In genomic region chr6:6724319-6725119, GRCh38 we compare ENCODE assay signal across 7 cellular contexts.
DNase-seq lines count a peak whose midpoint lies in the region; TF ChIP-seq lines count a peak whose summit lies in the region.

No MANE protein-coding gene starts in this region.

- no peak overlapping the region for H3K27ac Mint-ChIP-seq in T-helper 1 cell treated with Interleukin-12 subunit alpha and Interleukin-12 subunit beta and Interleukin-4 antibody, amounts not matched to agents 30 μg/mL and 1 μg/mL, for 36 hours

- peak; percentile 73 for DNase-seq in LoVo (ENCODE audit: low spot score)
- peak; percentile 62 for DNase-seq in astrocyte of the cerebellum (ENCODE audit: low read depth)
- DNase-seq in hepatocyte (ENCODE audit: low spot score): peak; percentile 84
- DNase-seq in T-helper 9 cell: no peak

- H3K27ac ChIP-seq in hepatocyte (peak overlapping the region; percentile 91), rectal smooth muscle tissue (ENCODE audit: low read depth, low read length) (peak overlapping the region; percentile 31)

- 10% methylated on average over 33 of the region's 33 CpGs for WGBS in hepatocyte (ENCODE audit: low lambda C conversion rate, missing lambda C conversion rate)

- peaks cover 52% of the 10 kb centered on the region for H3K27me3 Mint-ChIP-seq in T-helper 1 cell treated with Interleukin-12 subunit alpha and Interleukin-12 subunit beta and Interleukin-4 antibody, amounts not matched to agents 30 μg/mL and 1 μg/mL, for 36 hours (ENCODE audit: low read depth)

- H3K4me1 Mint-ChIP-seq in T-helper 1 cell treated with Interleukin-12 subunit alpha and Interleukin-12 subunit beta and Interleukin-4 antibody, amounts not matched to agents 30 μg/mL and 1 μg/mL, for 36 hours (ENCODE audit: low read depth): peaks cover 22% of the 10 kb centered on the region

- peak overlapping the region; percentile 81 for H3K4me2 ChIP-seq in hepatocyte

- TF ChIP-seq CTCF in GM12872 (IDR thresholded peaks at IDR 0.05; ENCODE audit: insufficient read depth, low read depth, low read length): peak; percentile 65
- peak; percentile 68 for TF ChIP-seq CTCF in astrocyte of the cerebellum (IDR thresholded peaks at IDR 0.05; ENCODE audit: low read depth, low read length, missing control alignments)
- TF ChIP-seq CTCF in hepatocyte (IDR thresholded peaks at IDR 0.05; ENCODE audit: poor library complexity): peak; percentile 90

- H3K4me3 Mint-ChIP-seq in T-helper 1 cell treated with Interleukin-12 subunit alpha and Interleukin-12 subunit beta and Interleukin-4 antibody, amounts not matched to agents 30 μg/mL and 1 μg/mL, for 36 hours: peak overlapping the region; percentile 45

- no peaks in the 10 kb centered on the region for H3K9me3 ChIP-seq in hepatocyte (ENCODE audit: low read depth)

- H3K4me3 ChIP-seq in astrocyte of the cerebellum (ENCODE audit: low read depth, low read length) (peak overlapping the region; percentile 27), hepatocyte (no peak overlapping the region), rectal smooth muscle tissue (ENCODE audit: low read length) (peak overlapping the region; percentile 63)

- peak overlapping the region; percentile 25 for H3K9ac ChIP-seq in rectal smooth muscle tissue (ENCODE audit: low read length)

- no peaks in the 10 kb centered on the region for H3K36me3 Mint-ChIP-seq in T-helper 1 cell treated with Interleukin-12 subunit alpha and Interleukin-12 subunit beta and Interleukin-4 antibody, amounts not matched to agents 30 μg/mL and 1 μg/mL, for 36 hours (ENCODE audit: low read depth)

- peak overlapping the region; percentile 27 for H2AFZ ChIP-seq in hepatocyte

- no peaks in the 10 kb centered on the region for H3K27me3 ChIP-seq in hepatocyte
- H3K27me3 ChIP-seq in rectal smooth muscle tissue (ENCODE audit: control insufficient read depth, insufficient read depth, low read length): no peaks in the 10 kb centered on the region

- H4K20me1 ChIP-seq in hepatocyte (ENCODE audit: insufficient read depth, poor library complexity, severe bottlenecking): no peaks in the 10 kb centered on the region

- in situ Hi-C loops in astrocyte of the cerebellum (cut with HindIII; ENCODE audit: low sequenced_read_pairs): no loop called here

- H3K9me3 Mint-ChIP-seq in T-helper 1 cell treated with Interleukin-12 subunit alpha and Interleukin-12 subunit beta and Interleukin-4 antibody, amounts not matched to agents 30 μg/mL and 1 μg/mL, for 36 hours: no peaks in the 10 kb centered on the region

- no peaks in the 10 kb centered on the region for H3K9me2 ChIP-seq in hepatocyte (replicated peaks; ENCODE audit: insufficient read depth)

- H3K79me2 ChIP-seq in hepatocyte: no peaks in the 10 kb centered on the region

- H3K4me1 ChIP-seq in hepatocyte (ENCODE audit: insufficient read depth) (peaks cover 37% of the 10 kb centered on the region), rectal smooth muscle tissue (ENCODE audit: control insufficient read depth, insufficient read depth, low read length) (peaks cover 8% of the 10 kb centered on the region)

- no peaks in the 10 kb centered on the region for H3K36me3 ChIP-seq in hepatocyte (replicated peaks; ENCODE audit: insufficient read depth, low read depth)
- no peaks in the 10 kb centered on the region for H3K36me3 ChIP-seq in rectal smooth muscle tissue (ENCODE audit: control insufficient read depth, insufficient read depth, low read length)
